26 cellular contexts compared by ENCODE assay signal in genomic region chr14:52871606-52872005, GRCh38.
DNase-seq lines count a peak whose midpoint lies in the region; ATAC-seq and TF ChIP-seq lines count a peak whose summit lies in the region.
"Had no signal": no experiment of that assay in that cellular context is flagged by ENCODE, and none has a peak within 500 bp of the region (broad histone marks: within the 10 kb centered on the region; RNA-seq: fewer than 3 reads in every experiment).

No MANE protein-coding gene starts in this region.

- CTCF ChIA-PET in MCF 10A (lab: Yijun Ruan, JAX) (interaction anchor here (0.6 to 1.4 kb wide), 3 partner anchors 73 to 1685 kb away, joined by 3 to 4 read pairs (median 4); no protein-coding TSS in a partner anchor), mammary epithelial cell (lab: Charles Lee; ENCODE audit: low non-redundant PET) (no interaction called here)

- no peak overlapping the region for H4K5ac ChIP-seq in mesendoderm (ENCODE audit: low read length)

- POLR2A ChIA-PET in MCF 10A (lab: Yijun Ruan, JAX), result interaction anchor here (0.9 to 4.4 kb wide), 3 partner anchors 8 to 78 kb away, joined by 3 to 38 read pairs (median 5); partner anchors contain the start of gene FERMT2

- 87% methylated on average over 3 of the region's 3 CpGs for WGBS in mammary epithelial cell (ENCODE audit: low coverage, missing lambda C conversion rate)
- no CpG with 5 or more reads among the region's 3 CpGs for WGBS in mesendoderm (ENCODE audit: extremely low coverage, insufficient coverage, low lambda C conversion rate)

- peaks cover 0 to 14% of the 10 kb centered on the region in 2 donors for H3K4me1 ChIP-seq in breast epithelium
- H3K4me1 ChIP-seq in mammary epithelial cell (ENCODE audit: insufficient read depth, low read length), result peaks cover 27% of the 10 kb centered on the region
- H3K4me1 ChIP-seq in mesendoderm (ENCODE audit: control insufficient read depth, low read depth, low read length), result no peaks in the 10 kb centered on the region
- H3K4me1 ChIP-seq: psoas muscle had no signal

- no peak overlapping the region for H3K18ac ChIP-seq in mesendoderm (ENCODE audit: low read length)

- H2BK120ac ChIP-seq in mesendoderm (ENCODE audit: low read depth, low read length), result no peak overlapping the region

- H2BK5ac ChIP-seq in mesendoderm (ENCODE audit: low read length), result no peak overlapping the region

- no peak overlapping the region for H4K8ac ChIP-seq in mesendoderm (ENCODE audit: low read depth, low read length)

- intact Hi-C loops in MCF 10A (cut with micrococcal nuclease), result loop anchor here (2.0 to 5.0 kb wide), 2 partner anchors 46 to 79 kb away; partner anchors contain the start of gene FERMT2
- intact Hi-C loops in breast epithelium (cut with DNase I; ENCODE audit: low total_unique reads), result no loop called here
- intact Hi-C loops in mammary epithelial cell (cut with micrococcal nuclease), result no loop called here

- H3K4me1 Mint-ChIP-seq in MCF 10A (ENCODE audit: insufficient read depth, unreplicated experiment), result peaks cover 40% of the 10 kb centered on the region
- H3K4me1 Mint-ChIP-seq: memory B cell; stimulated activated naive B cell treated with anti-CD40 and anti-IgM and Interleukin-4, amounts not matched to agents 10 μg/mL and 1 μg/mL and 100 μg/mL, for 72 hours had no signal

- no peak overlapping the region for H2AFZ ChIP-seq in mammary epithelial cell (ENCODE audit: low read depth, low read length)

- no peak overlapping the region for H3K56ac ChIP-seq in mesendoderm (ENCODE audit: low read length)

- H2BK15ac ChIP-seq in mesendoderm (replicated peaks; ENCODE audit: low read depth), result no peak overlapping the region

- H3K9me3 ChIP-seq in breast epithelium (no peaks in the 10 kb centered on the region), mammary epithelial cell (replicated peaks; ENCODE audit: insufficient read depth, low read length) (no peaks in the 10 kb centered on the region)
- H3K9me3 ChIP-seq: heart left ventricle, neutrophil, psoas muscle, sigmoid colon, suprapubic skin had no signal

- H3K27me3 ChIP-seq in breast epithelium (no peaks in the 10 kb centered on the region), mammary epithelial cell (ENCODE audit: insufficient read depth, low read length) (no peaks in the 10 kb centered on the region), mesendoderm (ENCODE audit: insufficient read depth, low read length, poor library complexity) (no peaks in the 10 kb centered on the region)
- H3K27me3 ChIP-seq: dorsolateral prefrontal cortex, heart left ventricle, neutrophil, sigmoid colon, suprapubic skin had no signal

- H3K9me3 Mint-ChIP-seq in MCF 10A (ENCODE audit: unreplicated experiment), result no peaks in the 10 kb centered on the region
- H3K9me3 Mint-ChIP-seq: activated T-cell treated with anti-CD3 and anti-CD28 coated beads, Interleukin-2, amount 50 U/mL, for 24 hours; CD4-positive, alpha-beta T cell; memory B cell; stimulated activated naive B cell treated with anti-CD40 and anti-IgM and Interleukin-4, amounts not matched to agents 10 μg/mL and 1 μg/mL and 100 μg/mL, for 72 hours had no signal

- H3K27me3 Mint-ChIP-seq in MCF 10A (ENCODE audit: insufficient read depth, unreplicated experiment), result no peaks in the 10 kb centered on the region
- H3K27me3 Mint-ChIP-seq: activated T-cell treated with anti-CD3 and anti-CD28 coated beads, Interleukin-2, amount 50 U/mL, for 24 hours; stimulated activated naive B cell treated with anti-CD40 and anti-IgM and Interleukin-4, amounts not matched to agents 10 μg/mL and 1 μg/mL and 100 μg/mL, for 72 hours had no signal

- H3K79me2 ChIP-seq in mammary epithelial cell (ENCODE audit: insufficient read depth, low read length), result no peaks in the 10 kb centered on the region
- H3K79me2 ChIP-seq in mesendoderm (ENCODE audit: control insufficient read depth, insufficient read depth, low read length), result peaks cover 2% of the 10 kb centered on the region

- dilution Hi-C loops in mammary epithelial cell (cut with HindIII; ENCODE audit: low sequenced_read_pairs), result no loop called here

- BruUV-seq in MCF 10A (replicated peaks; lab: Mats Ljungman, UMichigan) (no TSS peak), mammary epithelial cell (replicated peaks; lab: Mats Ljungman, UMichigan) (no TSS peak)

- no peak overlapping the region for H2AK5ac ChIP-seq in mesendoderm (ENCODE audit: low read length)

- H4K20me1 ChIP-seq in mammary epithelial cell (ENCODE audit: insufficient read depth, low read length), result no peaks in the 10 kb centered on the region

- H3K27ac ChIP-seq in breast epithelium (no peak overlapping the region), mammary epithelial cell (ENCODE audit: insufficient read depth, low read depth, low read length) (no peak overlapping the region), mesendoderm (ENCODE audit: low read depth, low read length) (peak overlapping the region; percentile 13)
- H3K27ac ChIP-seq: dorsolateral prefrontal cortex, heart left ventricle, neutrophil, psoas muscle, RWPE1, sigmoid colon, suprapubic skin had no signal

- H3K23ac ChIP-seq in mesendoderm (ENCODE audit: low read length), result no peak overlapping the region

- peak overlapping the region; percentile 6 for H3K4me2 ChIP-seq in mammary epithelial cell (ENCODE audit: insufficient read depth, low read depth, low read length)
- no peak overlapping the region for H3K4me2 ChIP-seq in mesendoderm (ENCODE audit: low read length)

- TF ChIP-seq POLR2A in breast epithelium (IDR thresholded peaks at IDR 0.05), result no peak

- ATAC-seq in GM21717 (IDR thresholded peaks at IDR 0.05; ENCODE audit: unreplicated experiment) (no peak), HG03139 (IDR thresholded peaks at IDR 0.05; ENCODE audit: unreplicated experiment) (no peak)
- ATAC-seq: heart left ventricle; left cardiac atrium; psoas muscle; stimulated activated naive B cell treated with anti-CD40 and anti-IgM and Interleukin-4, amounts not matched to agents 10 μg/mL and 1 μg/mL and 100 μg/mL, for 72 hours had no signal

- no peak overlapping the region for H3K4me3 ChIP-seq in breast epithelium
- H3K4me3 ChIP-seq in mammary epithelial cell (replicated peaks in 1 of 3; ENCODE audit: insufficient read depth in 1 of 3, low read depth in 2 of 3, low read length in 3 of 3), result no peak overlapping the region
- H3K4me3 ChIP-seq in mesendoderm (ENCODE audit: low read length), result no peak overlapping the region
- H3K4me3 ChIP-seq: dorsolateral prefrontal cortex, heart left ventricle, psoas muscle, sigmoid colon, suprapubic skin had no signal

- peaks cover 53% of the 10 kb centered on the region for H3K36me3 Mint-ChIP-seq in MCF 10A (ENCODE audit: insufficient read depth, unreplicated experiment)
- H3K36me3 Mint-ChIP-seq: memory B cell; stimulated activated naive B cell treated with anti-CD40 and anti-IgM and Interleukin-4, amounts not matched to agents 10 μg/mL and 1 μg/mL and 100 μg/mL, for 72 hours had no signal

- in situ Hi-C loops in mammary epithelial cell (cut with MboI; ENCODE audit: low sequenced_read_pairs in 2 of 2), result no loop called here

- H3K9ac ChIP-seq in mammary epithelial cell (ENCODE audit: insufficient read depth, low read length), result no peak overlapping the region
- H3K9ac ChIP-seq in mesendoderm (ENCODE audit: low read length), result no peak overlapping the region

- no peak overlapping the region for H3K4ac ChIP-seq in mesendoderm (ENCODE audit: low read depth, low read length)

- DNase-seq in MCF 10A (ENCODE audit: unreplicated experiment) (peak; percentile 32), breast epithelium (ENCODE audit: low spot score in 2 of 2) (no peak), mammary epithelial cell (peak; percentile 29), mesendoderm (peak; percentile 85), GOT3 (lab: John Stamatoyannopoulos, UW) (no peak), NCI-H1105 treated with DMSO at 0.1 percent for 48 hours (lab: John Stamatoyannopoulos, UW) (no peak)
- DNase-seq: 8988T; activated CD4-positive, alpha-beta T cell treated with anti-CD3 and anti-CD28 coated beads for 48 hours; activated gamma-delta T cell treated with Interleukin-2 at 50 U/mL for 16 hours; activated T-cell treated with anti-CD3 and anti-CD28 coated beads, Interleukin-2, amount 50 U/mL, for 24 hours; CD4-positive, alpha-beta T cell; dorsolateral prefrontal cortex; heart left ventricle; Karpas-422; left cardiac atrium; NCI-H1694; psoas muscle; sigmoid colon; stimulated activated naive B cell treated with anti-CD40 and anti-IgM and Interleukin-4, amounts not matched to agents 10 μg/mL and 1 μg/mL and 100 μg/mL, for 72 hours; T-helper 2 cell had no signal

- H3K79me1 ChIP-seq in mesendoderm (ENCODE audit: low read length), result peaks cover 5% of the 10 kb centered on the region

- H3K27ac Mint-ChIP-seq in MCF 10A (ENCODE audit: low read depth, unreplicated experiment), result peak overlapping the region; percentile 96
- H3K27ac Mint-ChIP-seq: activated T-cell treated with anti-CD3 and anti-CD28 coated beads, Interleukin-2, amount 50 U/mL, for 24 hours; CD4-positive, alpha-beta T cell; memory B cell; stimulated activated naive B cell treated with anti-CD40 and anti-IgM and Interleukin-4, amounts not matched to agents 10 μg/mL and 1 μg/mL and 100 μg/mL, for 72 hours had no signal

- H3K4me3 Mint-ChIP-seq in MCF 10A (ENCODE audit: unreplicated experiment), result no peak overlapping the region
- H3K4me3 Mint-ChIP-seq: activated T-cell treated with anti-CD3 and anti-CD28 coated beads, Interleukin-2, amount 50 U/mL, for 24 hours; CD4-positive, alpha-beta T cell; memory B cell; stimulated activated naive B cell treated with anti-CD40 and anti-IgM and Interleukin-4, amounts not matched to agents 10 μg/mL and 1 μg/mL and 100 μg/mL, for 72 hours had no signal

- H3K36me3 ChIP-seq in breast epithelium (no peaks in the 10 kb centered on the region), mammary epithelial cell (ENCODE audit: insufficient read depth, low read length) (peaks cover 24% of the 10 kb centered on the region), mesendoderm (ENCODE audit: control insufficient read depth, insufficient read depth, low read length) (peaks cover 22% of the 10 kb centered on the region)
- H3K36me3 ChIP-seq: neutrophil had no signal

- no peak for TF ChIP-seq CTCF in MCF 10A (IDR thresholded peaks at IDR 0.05; ENCODE audit: unreplicated experiment)
- TF ChIP-seq CTCF in breast epithelium (IDR thresholded peaks at IDR 0.05), result no peak
- no peak for TF ChIP-seq CTCF in mammary epithelial cell (conservative IDR thresholded peaks at IDR 0.05 in 1 of 2, IDR thresholded peaks at IDR 0.05 in 1 of 2; ENCODE audit: extremely low read depth in 1 of 2, insufficient read depth in 1 of 2, low read depth in 1 of 2, low read length in 2 of 2)

Comparison
In these comparisons a context has a peak if more than half of its experiments do, and no peak if none do; other contexts are left out.
1. DNase-seq: peak in MCF 10A (single experiment), mammary epithelial cell (single experiment) and mesendoderm (single experiment); none in breast epithelium (0 of 2), GOT3 (single experiment) and NCI-H1105 treated with DMSO at 0.1 percent for 48 hours (single experiment).